Comparison of ENCODE assay signal across 27 cellular contexts in genomic region chr12:91370086-91370868, GRCh38.
DNase-seq lines count a peak whose midpoint lies in the region; ATAC-seq and TF ChIP-seq lines count a peak whose summit lies in the region.
"Had no signal": no experiment of that assay in that cellular context is flagged by ENCODE, and none has a peak within 500 bp of the region (broad histone marks: within the 10 kb centered on the region; RNA-seq: fewer than 3 reads in every experiment).

No MANE protein-coding gene starts in this region.

- no peaks in the 10 kb centered on the region for H3K9me3 Mint-ChIP-seq in natural killer cell
- no peaks in the 10 kb centered on the region for H3K9me3 Mint-ChIP-seq in natural killer cell treated with Interleukin-12 subunit alpha and Interleukin-12 subunit beta and Interleukin-15 and Interleukin-18, amount 100 ng/mL, for 72 hours
- H3K9me3 Mint-ChIP-seq: activated naive CD8-positive, alpha-beta T cell treated with anti-CD3 and anti-CD28 coated beads, Interleukin-2, amount 10 ng/mL, durations not matched to agents 7 days and 5 days; stimulated activated naive CD8-positive, alpha-beta T cell treated with anti-CD3 and anti-CD28 coated beads, Interleukin-15, amount 100 ng/mL, for 72 hours had no signal

- H3K27ac Mint-ChIP-seq in natural killer cell = no peak overlapping the region
- no peak overlapping the region for H3K27ac Mint-ChIP-seq in natural killer cell treated with Interleukin-12 subunit alpha and Interleukin-12 subunit beta and Interleukin-15 and Interleukin-18, amount 100 ng/mL, for 72 hours
- H3K27ac Mint-ChIP-seq: activated naive CD8-positive, alpha-beta T cell treated with anti-CD3 and anti-CD28 coated beads, Interleukin-2, amount 10 ng/mL, durations not matched to agents 7 days and 5 days; stimulated activated naive CD8-positive, alpha-beta T cell treated with anti-CD3 and anti-CD28 coated beads, Interleukin-15, amount 100 ng/mL, for 72 hours had no signal

- WGBS in smooth muscle cell (ENCODE audit: low lambda C conversion rate) = 62% methylated on average over 4 of the region's 4 CpGs
- WGBS in lower leg skin, 2 donors = 70% methylated on average over 4 of the region's 4 CpGs

- no peaks in the 10 kb centered on the region for H3K36me3 ChIP-seq in SK-N-MC (ENCODE audit: insufficient read depth, low read length)
- no peaks in the 10 kb centered on the region for H3K36me3 ChIP-seq in iPS-20b (ENCODE audit: insufficient read depth, low read depth, low read length)
- no peaks in the 10 kb centered on the region for H3K36me3 ChIP-seq in smooth muscle cell (ENCODE audit: low read depth)
- H3K36me3 ChIP-seq: HAP-1, heart right ventricle, MG63, tibial nerve, WERI-Rb-1 had no signal

- no peak overlapping the region for H3K4me3 Mint-ChIP-seq in natural killer cell
- H3K4me3 Mint-ChIP-seq in natural killer cell treated with Interleukin-12 subunit alpha and Interleukin-12 subunit beta and Interleukin-15 and Interleukin-18, amount 100 ng/mL, for 72 hours = no peak overlapping the region
- H3K4me3 Mint-ChIP-seq: activated naive CD8-positive, alpha-beta T cell treated with anti-CD3 and anti-CD28 coated beads, Interleukin-2, amount 10 ng/mL, durations not matched to agents 7 days and 5 days; stimulated activated naive CD8-positive, alpha-beta T cell treated with anti-CD3 and anti-CD28 coated beads, Interleukin-15, amount 100 ng/mL, for 72 hours had no signal

- H3K79me2 ChIP-seq in smooth muscle cell (ENCODE audit: low read depth) = no peaks in the 10 kb centered on the region

- no peak overlapping the region for H2AFZ ChIP-seq in smooth muscle cell (ENCODE audit: low read depth)

- H3K36me3 Mint-ChIP-seq in natural killer cell = no peaks in the 10 kb centered on the region
- H3K36me3 Mint-ChIP-seq in natural killer cell treated with Interleukin-12 subunit alpha and Interleukin-12 subunit beta and Interleukin-15 and Interleukin-18, amount 100 ng/mL, for 72 hours = no peaks in the 10 kb centered on the region
- H3K36me3 Mint-ChIP-seq: activated naive CD8-positive, alpha-beta T cell treated with anti-CD3 and anti-CD28 coated beads, Interleukin-2, amount 10 ng/mL, durations not matched to agents 7 days and 5 days had no signal

- no peaks in the 10 kb centered on the region for H4K20me1 ChIP-seq in smooth muscle cell (ENCODE audit: low read depth)

- intact Hi-C loops in natural killer cell (cut with micrococcal nuclease) = no loop called here
- intact Hi-C loops in lower leg skin (cut with DNase I; ENCODE audit: low total_unique reads) = loop anchor here (10.0 kb wide), 1 partner anchor 1275 kb away; no protein-coding TSS in a partner anchor

- H3K4me2 ChIP-seq in smooth muscle cell = no peak overlapping the region

- H3K27ac ChIP-seq in SK-N-MC (no peak overlapping the region), iPS-20b (ENCODE audit: low read length) (no peak overlapping the region), smooth muscle cell (ENCODE audit: low read depth) (no peak overlapping the region)
- H3K27ac ChIP-seq: heart right ventricle, tibial nerve, WERI-Rb-1 had no signal

- H3K4me1 Mint-ChIP-seq in natural killer cell = peaks cover 16 to 19% of the 10 kb centered on the region in 2 donors
- peaks cover 15 to 16% of the 10 kb centered on the region in 2 donors for H3K4me1 Mint-ChIP-seq in natural killer cell treated with Interleukin-12 subunit alpha and Interleukin-12 subunit beta and Interleukin-15 and Interleukin-18, amount 100 ng/mL, for 72 hours (ENCODE audit: low read depth in 2 of 2)
- H3K4me1 Mint-ChIP-seq: stimulated activated naive CD8-positive, alpha-beta T cell treated with anti-CD3 and anti-CD28 coated beads, Interleukin-15, amount 100 ng/mL, for 72 hours had no signal

- DNase-seq in natural killer cell = no peak
- DNase-seq in natural killer cell treated with Interleukin-12 subunit alpha and Interleukin-12 subunit beta and Interleukin-15 and Interleukin-18, amount 100 ng/mL, for 72 hours (ENCODE audit: low spot score) = no peak
- DNase-seq in SK-N-MC (ENCODE audit: low read depth, low spot score) = peak; percentile 44
- no peak for DNase-seq in smooth muscle cell (lab: John Stamatoyannopoulos, UW; ENCODE audit: unreplicated experiment)
- no peak for DNase-seq in lower leg skin (ENCODE audit: low spot score in 2 of 2)
- DNase-seq in GM13977 (ENCODE audit: low spot score) = no peak
- no peak for DNase-seq in NAMALWA (ENCODE audit: low spot score)
- DNase-seq: activated CD8-positive, alpha-beta memory T cell treated with anti-CD3 and anti-CD28 coated beads, Interleukin-2, amount 50 U/mL, for 48 hours; activated naive CD8-positive, alpha-beta T cell treated with anti-CD3 and anti-CD28 coated beads, Interleukin-2, amount 10 ng/mL, durations not matched to agents 7 days and 5 days; cerebellar nuclear complex; DMS 273 treated with DMSO at 0.1 percent for 48 hours; erythroblast; foreskin fibroblast; heart right ventricle; kidney glomerular epithelial cell; MG63; NCI-H1694 treated with DMSO at 0.1 percent for 48 hours; NCI-H748 treated with DMSO at 0.1 percent for 48 hours; retina; SIG-M5; stimulated activated CD4-positive, alpha-beta T cell treated with anti-CD3 and anti-CD28 coated beads, Interleukin-12 subunit alpha, Interleukin-12 subunit beta, amount 100 ng/mL, for 4 hours; stimulated activated naive CD8-positive, alpha-beta T cell treated with anti-CD3 and anti-CD28 coated beads, Interleukin-15, amount 100 ng/mL, for 72 hours; T-helper 2 cell; WERI-Rb-1 had no signal

- peaks cover 12% of the 10 kb centered on the region for H3K4me1 ChIP-seq in iPS-20b (ENCODE audit: insufficient read depth, low read length)
- peaks cover 10% of the 10 kb centered on the region for H3K4me1 ChIP-seq in smooth muscle cell (ENCODE audit: low read depth)
- H3K4me1 ChIP-seq: HAP-1, heart right ventricle, tibial nerve had no signal

- TF ChIP-seq CTCF in natural killer cell (IDR thresholded peaks at IDR 0.05) (no peak), smooth muscle cell (IDR thresholded peaks at IDR 0.05; ENCODE audit: borderline replicate concordance, insufficient read depth, poor library complexity, severe bottlenecking) (no peak), lower leg skin (IDR thresholded peaks at IDR 0.05) (no peak), GM13977 (IDR thresholded peaks at IDR 0.05; ENCODE audit: extremely low read depth, insufficient read depth, missing control alignments) (no peak)

- no peak for TF ChIP-seq POLR2A in lower leg skin (IDR thresholded peaks at IDR 0.05)

- H3K9me3 ChIP-seq in SK-N-MC (ENCODE audit: low read depth, low read length) (no peaks in the 10 kb centered on the region), iPS-20b (ENCODE audit: insufficient read depth, low read depth, low read length) (no peaks in the 10 kb centered on the region), smooth muscle cell (replicated peaks; ENCODE audit: low read depth) (no peaks in the 10 kb centered on the region)
- H3K9me3 ChIP-seq: HAP-1, heart right ventricle, MG63, tibial nerve had no signal

- in situ Hi-C loops in GM13977 (cut with MboI; ENCODE audit: low pct_unique_long_range_greater_than_20kb, low sequenced_read_pairs, unreplicated experiment) = no loop called here

- peak overlapping the region; percentile 46 for H3K4me3 ChIP-seq in SK-N-MC
- no peak overlapping the region for H3K4me3 ChIP-seq in iPS-20b (ENCODE audit: low read length)
- no peak overlapping the region for H3K4me3 ChIP-seq in smooth muscle cell
- H3K4me3 ChIP-seq in lower leg skin (ENCODE audit: low read depth, poor library complexity, severe bottlenecking) = no peak overlapping the region
- H3K4me3 ChIP-seq: HAP-1, heart right ventricle, MG63, tibial nerve had no signal

- ATAC-seq in natural killer cell = peak; percentile 67 to 92 (median 88)
- no peak for ATAC-seq in natural killer cell treated with Interleukin-12 subunit alpha and Interleukin-12 subunit beta and Interleukin-15 and Interleukin-18, amount 100 ng/mL, for 72 hours
- ATAC-seq: heart right ventricle; stimulated activated naive CD8-positive, alpha-beta T cell treated with anti-CD3 and anti-CD28 coated beads, Interleukin-15, amount 100 ng/mL, for 72 hours had no signal

- H3F3A ChIP-seq in smooth muscle cell (ENCODE audit: low read depth) = no peaks in the 10 kb centered on the region

- no peak overlapping the region for H3K9ac ChIP-seq in SK-N-MC (ENCODE audit: insufficient read length)
- peak overlapping the region; percentile 8; the same call in 1 of the 2 replicates for H3K9ac ChIP-seq in iPS-20b (ENCODE audit: low read depth, low read length)
- H3K9ac ChIP-seq in smooth muscle cell (ENCODE audit: low read depth) = no peak overlapping the region

- peaks cover 14 to 29% of the 10 kb centered on the region in 2 donors for H3K27me3 Mint-ChIP-seq in natural killer cell (ENCODE audit: low read depth in 2 of 2)
- peaks cover 8 to 9% of the 10 kb centered on the region in 2 donors for H3K27me3 Mint-ChIP-seq in natural killer cell treated with Interleukin-12 subunit alpha and Interleukin-12 subunit beta and Interleukin-15 and Interleukin-18, amount 100 ng/mL, for 72 hours
- H3K27me3 Mint-ChIP-seq: stimulated activated naive CD8-positive, alpha-beta T cell treated with anti-CD3 and anti-CD28 coated beads, Interleukin-15, amount 100 ng/mL, for 72 hours had no signal

- H3K27me3 ChIP-seq in iPS-20b (ENCODE audit: insufficient read depth, low read length) (no peaks in the 10 kb centered on the region), smooth muscle cell (ENCODE audit: low read depth) (no peaks in the 10 kb centered on the region)
- H3K27me3 ChIP-seq: heart right ventricle, MG63, tibial nerve had no signal

Comparison
In these comparisons a context has a peak if more than half of its experiments do, and no peak if none do; other contexts are left out.
1. ATAC-seq: peak in natural killer cell (3 of 3); none in natural killer cell treated with Interleukin-12 subunit alpha and Interleukin-12 subunit beta and Interleukin-15 and Interleukin-18, amount 100 ng/mL, for 72 hours (0 of 2).